ENCODE assay signal across 8 cellular contexts in genomic region chr20:24781061-24781980, GRCh38.
DNase-seq lines count a peak whose midpoint lies in the region; ATAC-seq, FAIRE-seq and TF ChIP-seq lines count a peak whose summit lies in the region.

No MANE protein-coding gene starts in this region.

- H3K9me3 ChIP-seq in SJSA1 (replicated peaks): no peaks in the 10 kb centered on the region
- no peaks in the 10 kb centered on the region for H3K9me3 ChIP-seq in psoas muscle
- no peaks in the 10 kb centered on the region for H3K9me3 ChIP-seq in gastroesophageal sphincter

- no peak for FAIRE-seq in H54 (lab: Jason Lieb, UNC)

- peaks cover 4% of the 10 kb centered on the region for H3K27me3 ChIP-seq in BJ (ENCODE audit: control insufficient read depth, insufficient read depth, low read length)
- no peaks in the 10 kb centered on the region for H3K27me3 ChIP-seq in SJSA1 (replicated peaks)
- H3K27me3 ChIP-seq in psoas muscle (ENCODE audit: insufficient read depth in 3 of 3, low read length in 2 of 3): peaks cover 0 to 36% (median 3%) of the 10 kb centered on the region in 3 donors
- no peaks in the 10 kb centered on the region for H3K27me3 ChIP-seq in gastroesophageal sphincter

- TF ChIP-seq POLR2A in H54 (IDR thresholded peaks at IDR 0.05; ENCODE audit: low read depth, low read length): no peak
- TF ChIP-seq POLR2A in gastroesophageal sphincter (IDR thresholded peaks at IDR 0.05): no peak

- no peak for TF ChIP-seq EP300 in gastroesophageal sphincter (IDR thresholded peaks at IDR 0.05)

- H3K4me3 ChIP-seq in BJ (ENCODE audit: low read depth, low read length): no peak overlapping the region
- H3K4me3 ChIP-seq in SJSA1: no peak overlapping the region
- no peak overlapping the region for H3K4me3 ChIP-seq in foreskin fibroblast (ENCODE audit: low read depth in 1 of 2, low read length in 2 of 2)
- H3K4me3 ChIP-seq in psoas muscle: no peak overlapping the region
- H3K4me3 ChIP-seq in gastroesophageal sphincter: no peak overlapping the region

- DNase-seq in BJ (ENCODE audit: low read depth) (no peak), H54 (ENCODE audit: insufficient read length, low spot score) (peak; percentile 42), SJSA1 (ENCODE audit: low read depth in 1 of 2, low spot score in 2 of 2) (peak; percentile 31 to 63), foreskin fibroblast (peak; percentile 16 to 71), psoas muscle (peak in 1 of 2 donors; percentile 23), NCI-H2029 treated with DMSO at 0.1 percent for 48 hours (lab: John Stamatoyannopoulos, UW) (no peak), SKM-1 (lab: John Stamatoyannopoulos, UW; ENCODE audit: unreplicated experiment) (no peak)

- intact Hi-C loops in psoas muscle (cut with DNase I): no loop called here

- H3K27ac ChIP-seq in SJSA1: no peak overlapping the region
- H3K27ac ChIP-seq in psoas muscle: no peak overlapping the region
- no peak overlapping the region for H3K27ac ChIP-seq in gastroesophageal sphincter

- no peaks in the 10 kb centered on the region; the same call in 1 of the 2 replicates for H3K4me1 ChIP-seq in SJSA1 (replicated peaks)
- no peaks in the 10 kb centered on the region for H3K4me1 ChIP-seq in psoas muscle
- peaks cover 0 to 10% (median 0%) of the 10 kb centered on the region in 3 donors for H3K4me1 ChIP-seq in gastroesophageal sphincter

- CTCF ChIA-PET in BJ (lab: Yijun Ruan, JAX): interaction anchor here (0.6 to 1.5 kb wide), 11 partner anchors 12 to 680 kb away, joined by 3 to 7 read pairs (median 3); no protein-coding TSS in a partner anchor

- H3K36me3 ChIP-seq in BJ (ENCODE audit: control insufficient read depth, insufficient read depth, low read length): no peaks in the 10 kb centered on the region
- no peaks in the 10 kb centered on the region for H3K36me3 ChIP-seq in SJSA1
- no peaks in the 10 kb centered on the region for H3K36me3 ChIP-seq in psoas muscle (ENCODE audit: insufficient read depth in 1 of 2, low read depth in 1 of 2)
- H3K36me3 ChIP-seq in gastroesophageal sphincter: no peaks in the 10 kb centered on the region

- ATAC-seq in psoas muscle (no peak), gastroesophageal sphincter (no peak)

- POLR2A ChIA-PET in BJ (lab: Charles Lee): no interaction called here

- WGBS in psoas muscle, 3 donors: 36 to 49% (median 39%) methylated on average over 13 of the region's 13 CpGs
- 74 to 82% methylated on average over 5 to 7 of the region's 13 CpGs for WGBS in gastroesophageal sphincter (ENCODE audit: low coverage in 1 of 2), 2 donors

- peak; percentile 77 for TF ChIP-seq CTCF in BJ (IDR thresholded peaks at IDR 0.05; ENCODE audit: insufficient read depth, low read depth, low read length)
- peak; percentile 86 for TF ChIP-seq CTCF in foreskin fibroblast (IDR thresholded peaks at IDR 0.05; ENCODE audit: low read depth, low read length)
- peak; percentile 15 for TF ChIP-seq CTCF in psoas muscle (IDR thresholded peaks at IDR 0.05)
- peak in 1 of 4 experiments; percentile 28 for TF ChIP-seq CTCF in gastroesophageal sphincter (IDR thresholded peaks at IDR 0.05)

Comparison
In these comparisons a context has a peak if more than half of its experiments do, and no peak if none do; other contexts are left out.
1. DNase-seq: peak in H54 (single experiment), SJSA1 (2 of 2) and foreskin fibroblast (2 of 2); none in BJ (single experiment), NCI-H2029 treated with DMSO at 0.1 percent for 48 hours (single experiment) and SKM-1 (single experiment).